Comparison of ENCODE assay signal across 18 cellular contexts in the genomic region with DNA sequence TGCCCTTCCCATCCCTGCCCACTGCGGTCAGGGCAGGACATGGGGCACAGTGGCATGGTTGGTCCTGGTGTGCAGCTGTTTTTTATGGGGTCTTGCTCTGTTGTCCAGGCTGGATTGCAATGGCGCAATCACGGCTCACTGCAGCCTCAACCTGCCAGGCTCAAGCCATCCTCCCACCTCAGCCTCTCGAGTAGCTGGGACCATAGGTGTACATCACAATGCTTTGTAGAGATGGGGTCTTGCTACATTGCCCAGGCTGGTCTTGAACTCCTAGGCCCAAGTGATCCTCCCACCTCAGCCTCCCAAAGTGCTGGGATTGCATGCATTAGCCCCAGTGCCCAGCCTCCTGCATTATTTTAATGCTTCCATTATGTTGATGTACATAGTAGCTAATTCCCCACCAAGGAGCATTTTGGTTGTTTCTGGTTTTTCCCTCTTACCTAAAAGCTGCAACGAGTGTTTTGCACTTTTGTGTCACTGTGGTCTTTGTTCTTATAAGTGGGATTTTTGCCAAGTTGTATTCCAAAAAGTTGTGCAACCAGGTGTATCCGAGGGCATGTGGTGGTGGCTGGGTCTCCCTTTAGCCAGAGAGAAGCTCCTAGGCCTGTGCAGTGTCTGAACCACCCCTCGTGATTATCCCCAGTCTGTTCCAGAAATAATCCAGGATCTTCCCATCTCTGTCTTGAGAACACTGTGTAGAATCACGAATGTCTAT. TPM values are rescaled to one million over a fixed set of nuclear protein-coding genes. Genes with fewer than 3 reads are reported as not detected.
DNase-seq lines count a peak whose midpoint lies in the region; ATAC-seq, FAIRE-seq and TF ChIP-seq lines count a peak whose summit lies in the region.
"Had no signal": no experiment of that assay in that cellular context is flagged by ENCODE, and none has a peak within 500 bp of the region (broad histone marks: within the 10 kb centered on the region; RNA-seq: fewer than 3 reads in every experiment).

No MANE protein-coding gene starts in this region.

- no peak overlapping the region for H3K9ac ChIP-seq in HepG2 (ENCODE audit: insufficient read depth, low read depth, low read length)

- H3K4me1 ChIP-seq in HepG2 (ENCODE audit: insufficient read depth, low read length): peaks cover 8% of the 10 kb centered on the region
- H3K4me1 ChIP-seq: A549 had no signal

- no peak for ATAC-seq in T-cell (replicated peaks in 1 of 4)
- no peak for ATAC-seq in HepG2
- no peak for ATAC-seq in GM18858 (IDR thresholded peaks at IDR 0.05; ENCODE audit: unreplicated experiment)

- H3K9me3 ChIP-seq in HepG2 (ENCODE audit: low read length): no peaks in the 10 kb centered on the region
- H3K9me3 ChIP-seq: A549, BE2C had no signal

- peaks cover 59% of the 10 kb centered on the region for H3K36me3 Mint-ChIP-seq in T-cell

- H3K4me2 ChIP-seq in HepG2 (ENCODE audit: low read depth, low read length): no peak overlapping the region
- H3K4me2 ChIP-seq: A549, GM23338 had no signal

- H3K4me3 ChIP-seq in bronchial epithelial cell (ENCODE audit: low read depth, low read length) (no peak overlapping the region), HepG2 (replicated peaks in 1 of 3; ENCODE audit: insufficient read depth in 1 of 3, low read depth in 2 of 3, low read length in 3 of 3) (no peak overlapping the region)
- H3K4me3 ChIP-seq: A549, GM23338 had no signal

- H3K27ac ChIP-seq in HepG2 (ENCODE audit: extremely low read length, insufficient read depth, low read length): peak overlapping the region; percentile 11
- H3K27ac ChIP-seq: A549, C4-2B had no signal

- H3K79me2 ChIP-seq in HepG2 (ENCODE audit: insufficient read depth, low read length): no peaks in the 10 kb centered on the region

- TF ChIP-seq EP300 in HepG2 (IDR thresholded peaks at IDR 0.05; ENCODE audit: low read depth in 2 of 2, low read length in 2 of 2) (no peak), HepG2 (CRISPR knock-in tag; IDR thresholded peaks at IDR 0.05; ENCODE audit: borderline replicate concordance) (no peak)

- WGBS in HepG2 (ENCODE audit: low lambda C conversion rate): 73% methylated on average over 8 of the region's 8 CpGs

- no peaks in the 10 kb centered on the region for H3K27me3 Mint-ChIP-seq in T-cell
- H3K27me3 Mint-ChIP-seq: CD4-positive, alpha-beta memory T cell had no signal

- no TSS peak for BruUV-seq in HepG2 (replicated peaks; lab: Mats Ljungman, UMichigan)

- peak overlapping the region; percentile 27 to 55 for H3K27ac Mint-ChIP-seq in T-cell
- H3K27ac Mint-ChIP-seq: GM23338 had no signal

- H3K27me3 ChIP-seq in bronchial epithelial cell (ENCODE audit: control insufficient read depth, insufficient read depth, low read length): no peaks in the 10 kb centered on the region
- no peaks in the 10 kb centered on the region for H3K27me3 ChIP-seq in HepG2 (ENCODE audit: control insufficient read depth in 1 of 2, insufficient read depth in 2 of 2, low read length in 2 of 2)
- H3K27me3 ChIP-seq: BE2C had no signal

- no peak for DNase-seq in T-cell
- DNase-seq in bronchial epithelial cell (ENCODE audit: low read depth): no peak
- no peak for DNase-seq in HepG2 (ENCODE audit: low spot score)
- no peak for DNase-seq in NCI-H2029 treated with DMSO at 0.1 percent for 48 hours (lab: John Stamatoyannopoulos, UW)
- DNase-seq in NCI-H1694 treated with DMSO at 0.1 percent for 48 hours (lab: John Stamatoyannopoulos, UW): no peak
- no peak for DNase-seq in NCI-H748 treated with DMSO at 0.1 percent for 48 hours (lab: John Stamatoyannopoulos, UW)
- DNase-seq: COR-L47, DMS153, DMS79 treated with DMSO at 0.1 percent for 48 hours had no signal

- no peak for TF ChIP-seq CTCF in bronchial epithelial cell (IDR thresholded peaks at IDR 0.05; ENCODE audit: insufficient read depth, low read length, severe bottlenecking)
- no peak for TF ChIP-seq CTCF in HepG2 (CRISPR knock-in tag; IDR thresholded peaks at IDR 0.05)

- CTCF ChIA-PET in T-cell (lab: Charles Lee) (interaction anchor here (0.5 to 0.7 kb wide), 2 partner anchors 9 to 480 kb away, joined by 3 to 6 read pairs; no protein-coding TSS in a partner anchor), HepG2 (lab: Yijun Ruan, JAX; ENCODE audit: low intra/inter-chr PET ratio, low total read pairs) (interaction anchor here (1.5 to 1.6 kb wide), 2 partner anchors 30 to 57 kb away, joined by 3 to 7 read pairs; partner anchors contain the start of gene GLTP)

- H4K20me1 ChIP-seq in HepG2 (ENCODE audit: insufficient read depth, low read length): no peaks in the 10 kb centered on the region

- POLR2A ChIA-PET in T-cell (lab: Charles Lee) (no interaction called here), HepG2 (lab: Yijun Ruan, JAX) (no interaction called here)

- no peak overlapping the region for H3K4me3 Mint-ChIP-seq in T-cell
- H3K4me3 Mint-ChIP-seq: CD4-positive, alpha-beta memory T cell; GM23338 had no signal

- H3K9me3 Mint-ChIP-seq in T-cell: no peaks in the 10 kb centered on the region
- H3K9me3 Mint-ChIP-seq: CD4-positive, alpha-beta memory T cell; GM23338 had no signal

- H2AFZ ChIP-seq in HepG2 (ENCODE audit: low read length): no peak overlapping the region
- H2AFZ ChIP-seq: GM23338 had no signal

- H3K4me1 Mint-ChIP-seq in T-cell: no peaks in the 10 kb centered on the region

- TF ChIP-seq RAD21 in HepG2 (CRISPR knock-in tag; IDR thresholded peaks at IDR 0.05): no peak

- FAIRE-seq in bronchial epithelial cell (lab: Jason Lieb, UNC) (peak; percentile 18), HepG2 (lab: Jason Lieb, UNC) (no peak)
- FAIRE-seq: A549, D721Med, G401.6, GM12891 had no signal

- peaks cover 37% of the 10 kb centered on the region for H3K36me3 ChIP-seq in bronchial epithelial cell (ENCODE audit: control insufficient read depth, insufficient read depth, low read length)
- peaks cover 13 to 60% of the 10 kb centered on the region in 2 experiments; a peak in 4 of 5 replicates for H3K36me3 ChIP-seq in HepG2 (replicated peaks in 1 of 2; ENCODE audit: control insufficient read depth in 1 of 2, insufficient read depth in 2 of 2, low read length in 2 of 2)

- intact Hi-C loops in HepG2 (cut with micrococcal nuclease; ENCODE audit: unreplicated experiment): no loop called here

- no peak for TF ChIP-seq POLR2A in HepG2 (IDR thresholded peaks at IDR 0.05; ENCODE audit: insufficient read depth in 1 of 2, low read depth in 2 of 2, low read length in 2 of 2)

- in situ Hi-C loops in HepG2 (cut with HindIII; ENCODE audit: extremely low pct_ligation_motif_present, low pct_unique_long_range_greater_than_20kb): no loop called here

TF ChIP-seq in HepG2, 621 proteins besides CTCF, POLR2A, EP300 and RAD21 (continues in another document):
- TF ChIP-seq MLLT10 (CRISPR knock-in tag; IDR thresholded peaks at IDR 0.05): no peak
- TF ChIP-seq CENPT (CRISPR knock-in tag; IDR thresholded peaks at IDR 0.05; ENCODE audit: low read depth): no peak

RNA-seq across cellular contexts. Expression of gene TCHP, which starts 10.3 kb away (rescaled TPM):
- total RNA-seq in T-cell (10 to 100 TPM; 25.9 to 41.5 (median 37.3) TPM), bronchial epithelial cell (9.2 and 18.1 TPM in 2 replicates), HepG2 (2016; rRNA removed; fragmentation: Illumina TruSeq; extraction: Trizol) (10.4 and 12.2 TPM in 2 replicates)
- 2.5 and 2.6 TPM in 2 replicates for total RNA-seq in HepG2 (2016; cell fraction: cytosol; rRNA removed; fragmentation: Illumina TruSeq; extraction: Trizol; ENCODE audit: low read depth)
- total RNA-seq in HepG2 (2016; cell fraction: insoluble cytoplasmic fraction; rRNA removed; fragmentation: Illumina TruSeq; extraction: Trizol): 8.5 and 11.7 TPM in 2 replicates
- 5.2 and 5.6 TPM in 2 replicates for total RNA-seq in HepG2 (2016; cell fraction: membrane; rRNA removed; fragmentation: Illumina TruSeq; extraction: Trizol)
- total RNA-seq in HepG2 (2016; cell fraction: nucleus; rRNA removed; fragmentation: Illumina TruSeq; extraction: Trizol): 12.5 and 13.8 TPM in 2 replicates
- polyA plus RNA-seq in HepG2 (2011; rRNA removed): 6.3 and 6.7 TPM in 2 replicates
- polyA plus RNA-seq in HepG2 (2011; cell fraction: cytosol; rRNA removed): 4.3 and 5.7 TPM in 2 replicates
- polyA plus RNA-seq in HepG2 (2011; cell fraction: nucleus; rRNA removed): 32.3 and 36.3 TPM in 2 replicates
- 7.6 and 9.7 TPM in 2 replicates for polyA plus RNA-seq in HepG2 (2012)
- polyA plus RNA-seq in HepG2 (2016; cell fraction: cytosol; fragmentation: Illumina TruSeq; extraction: Trizol; ENCODE audit: low read depth): 1.2 and 1.4 TPM in 2 replicates
- polyA plus RNA-seq in HepG2 (2016; cell fraction: insoluble cytoplasmic fraction; fragmentation: Illumina TruSeq; extraction: Trizol; ENCODE audit: low read depth): 11.8 and 12.5 TPM in 2 replicates
- polyA plus RNA-seq in HepG2 (2016; cell fraction: membrane; fragmentation: Illumina TruSeq; extraction: Trizol; ENCODE audit: low read depth): 3.1 and 3.4 TPM in 2 replicates
- 29.5 and 29.6 TPM in 2 replicates for polyA plus RNA-seq in HepG2 (2016; cell fraction: nucleus; fragmentation: Illumina TruSeq; extraction: Trizol; ENCODE audit: insufficient read depth, low read depth)
- polyA minus RNA-seq in HepG2 (2011; rRNA and poly(A)+ RNA removed; ENCODE audit: low replicate concordance): 5.0 and 14.9 TPM in 2 replicates
- 1.4 and 1.7 TPM in 2 replicates for polyA minus RNA-seq in HepG2 (2011; cell fraction: cytosol; rRNA and poly(A)+ RNA removed)
- polyA minus RNA-seq in HepG2 (2011; cell fraction: nucleus; rRNA and poly(A)+ RNA removed): 11.3 and 11.8 TPM in 2 replicates

RNA-seq across cellular contexts. Expression of gene GLTP, which starts 30.1 kb away (rescaled TPM):
- total RNA-seq in T-cell (10 to 100 TPM; 22.0 to 29.5 (median 23.8) TPM), bronchial epithelial cell (210 and 667 TPM in 2 replicates), HepG2 (2016; rRNA removed; fragmentation: Illumina TruSeq; extraction: Trizol) (12.9 and 13.0 TPM in 2 replicates)
- total RNA-seq in HepG2 (2016; cell fraction: cytosol; rRNA removed; fragmentation: Illumina TruSeq; extraction: Trizol; ENCODE audit: low read depth): 14.4 and 15.2 TPM in 2 replicates
- 12.4 and 12.7 TPM in 2 replicates for total RNA-seq in HepG2 (2016; cell fraction: insoluble cytoplasmic fraction; rRNA removed; fragmentation: Illumina TruSeq; extraction: Trizol)
- total RNA-seq in HepG2 (2016; cell fraction: membrane; rRNA removed; fragmentation: Illumina TruSeq; extraction: Trizol): 34.8 and 35.0 TPM in 2 replicates
- 4.4 and 5.2 TPM in 2 replicates for total RNA-seq in HepG2 (2016; cell fraction: nucleus; rRNA removed; fragmentation: Illumina TruSeq; extraction: Trizol)
- polyA plus RNA-seq in HepG2 (2011; rRNA removed): 10.7 and 11.5 TPM in 2 replicates
- 10.9 and 11.5 TPM in 2 replicates for polyA plus RNA-seq in HepG2 (2011; cell fraction: cytosol; rRNA removed)
- polyA plus RNA-seq in HepG2 (2011; cell fraction: nucleus; rRNA removed): 3.4 and 4.3 TPM in 2 replicates
- polyA plus RNA-seq in HepG2 (2012): 12.3 and 13.7 TPM in 2 replicates
- 20.7 and 21.8 TPM in 2 replicates for polyA plus RNA-seq in HepG2 (2016; cell fraction: cytosol; fragmentation: Illumina TruSeq; extraction: Trizol; ENCODE audit: low read depth)
- polyA plus RNA-seq in HepG2 (2016; cell fraction: insoluble cytoplasmic fraction; fragmentation: Illumina TruSeq; extraction: Trizol; ENCODE audit: low read depth): 17.9 TPM in 2 replicates
- polyA plus RNA-seq in HepG2 (2016; cell fraction: membrane; fragmentation: Illumina TruSeq; extraction: Trizol; ENCODE audit: low read depth): 36.8 and 38.1 TPM in 2 replicates
- polyA plus RNA-seq in HepG2 (2016; cell fraction: nucleus; fragmentation: Illumina TruSeq; extraction: Trizol; ENCODE audit: insufficient read depth, low read depth): 10.2 and 10.4 TPM in 2 replicates
- polyA minus RNA-seq in HepG2 (2011; rRNA and poly(A)+ RNA removed; ENCODE audit: low replicate concordance): 25.4 and 50.4 TPM in 2 replicates
- 16.7 and 19.5 TPM in 2 replicates for polyA minus RNA-seq in HepG2 (2011; cell fraction: cytosol; rRNA and poly(A)+ RNA removed)
- 2.4 and 3.9 TPM in 2 replicates for polyA minus RNA-seq in HepG2 (2011; cell fraction: nucleus; rRNA and poly(A)+ RNA removed)
